In genomic region chr9:120920495-120921178, GRCh38 we compare ENCODE assay signal across 9 cellular contexts. TPM values are rescaled to one million over a fixed set of nuclear protein-coding genes. Genes with fewer than 3 reads are reported as not detected.
A peak's percentile ranks its signal among the peaks of the same experiment; 100 is the strongest.
DNase-seq lines count a peak whose midpoint lies in the region; ATAC-seq, FAIRE-seq and TF ChIP-seq lines count a peak whose summit lies in the region.
"Had no signal": no experiment of that assay in that cellular context is flagged by ENCODE, and none has a peak within 500 bp of the region (broad histone marks: within the 10 kb centered on the region; RNA-seq: fewer than 3 reads in every experiment).

No MANE protein-coding gene starts in this region.

- no peaks in the 10 kb centered on the region for H3K9me3 ChIP-seq in small intestine (ENCODE audit: control insufficient read depth, low read depth)
- H3K9me3 ChIP-seq in BE2C, result no peaks in the 10 kb centered on the region

- H3K36me3 ChIP-seq in small intestine (ENCODE audit: control insufficient read depth in 2 of 2, insufficient read depth in 2 of 2, low read length in 2 of 2) (no peaks in the 10 kb centered on the region), BE2C (no peaks in the 10 kb centered on the region)

- peaks cover 78% of the 10 kb centered on the region for H3K4me1 Mint-ChIP-seq in activated naive CD8-positive, alpha-beta T cell treated with anti-CD3 and anti-CD28 coated beads for 36 hours
- H3K4me1 Mint-ChIP-seq in type B pancreatic cell (ENCODE audit: unreplicated experiment), result peaks cover 28% of the 10 kb centered on the region

- no peak for DNase-seq in activated naive CD8-positive, alpha-beta T cell treated with anti-CD3 and anti-CD28 coated beads for 36 hours
- DNase-seq in small intestine (no peak), NCI-H146 treated with DMSO at 0.1 percent for 48 hours (lab: John Stamatoyannopoulos, UW; ENCODE audit: unreplicated experiment) (no peak), type B pancreatic cell (ENCODE audit: extremely low spot score, unreplicated experiment) (no peak), COR-L47 (lab: John Stamatoyannopoulos, UW) (no peak), BE2C (no peak)
- DNase-seq: NCI-H2171 had no signal

- TF ChIP-seq CTCF in GM12875 (IDR thresholded peaks at IDR 0.05; ENCODE audit: borderline replicate concordance, insufficient read depth, low read depth, low read length), result no peak
- TF ChIP-seq CTCF in type B pancreatic cell (conservative IDR thresholded peaks at IDR 0.05), result no peak
- TF ChIP-seq CTCF in BE2C (IDR thresholded peaks at IDR 0.05; ENCODE audit: low read depth, low read length), result no peak

- H3K4me3 ChIP-seq in GM12875 (ENCODE audit: low read depth, low read length) (peak overlapping the region; percentile 22), small intestine (ENCODE audit: low read depth in 1 of 2, low read length in 2 of 2) (no peak overlapping the region), BE2C (ENCODE audit: low read depth, low read length) (no peak overlapping the region)

- H3K27me3 Mint-ChIP-seq in activated naive CD8-positive, alpha-beta T cell treated with anti-CD3 and anti-CD28 coated beads for 36 hours, result no peaks in the 10 kb centered on the region
- H3K27me3 Mint-ChIP-seq in type B pancreatic cell, result no peaks in the 10 kb centered on the region

- 61 to 76% (median 66%) methylated on average over 4 of the region's 4 CpGs for WGBS in small intestine, 3 donors

- peak; percentile 43 for ATAC-seq in HG02759 (IDR thresholded peaks at IDR 0.05; ENCODE audit: unreplicated experiment)

- peaks cover 0 to 4% of the 10 kb centered on the region in 2 donors for H3K4me1 ChIP-seq in small intestine (ENCODE audit: control insufficient read depth in 2 of 2, insufficient read depth in 1 of 2, low read depth in 1 of 2, low read length in 1 of 2)
- peaks cover 30% of the 10 kb centered on the region for H3K4me1 ChIP-seq in BE2C

- no peak for FAIRE-seq in small intestine (lab: Jason Lieb, UNC)

- H3K27me3 ChIP-seq in small intestine (ENCODE audit: control insufficient read depth in 2 of 2, insufficient read depth in 2 of 2, low read length in 2 of 2) (no peaks in the 10 kb centered on the region), BE2C (no peaks in the 10 kb centered on the region)

- peak overlapping the region; percentile 28 to 64 for H3K27ac ChIP-seq in small intestine (ENCODE audit: low read depth in 1 of 2, low read length in 1 of 2)

- peaks cover 95% of the 10 kb centered on the region for H3K36me3 Mint-ChIP-seq in activated naive CD8-positive, alpha-beta T cell treated with anti-CD3 and anti-CD28 coated beads for 36 hours
- H3K36me3 Mint-ChIP-seq in type B pancreatic cell, result no peaks in the 10 kb centered on the region

- H3K27ac Mint-ChIP-seq in activated naive CD8-positive, alpha-beta T cell treated with anti-CD3 and anti-CD28 coated beads for 36 hours, result peak overlapping the region; percentile 93
- H3K27ac Mint-ChIP-seq in type B pancreatic cell, result no peak overlapping the region

- H3K9me3 Mint-ChIP-seq in activated naive CD8-positive, alpha-beta T cell treated with anti-CD3 and anti-CD28 coated beads for 36 hours, result peaks cover 3% of the 10 kb centered on the region
- no peaks in the 10 kb centered on the region for H3K9me3 Mint-ChIP-seq in type B pancreatic cell

- H3K4me3 Mint-ChIP-seq in activated naive CD8-positive, alpha-beta T cell treated with anti-CD3 and anti-CD28 coated beads for 36 hours, result peak overlapping the region; percentile 93
- no peak overlapping the region for H3K4me3 Mint-ChIP-seq in type B pancreatic cell

RNA-seq across cellular contexts. Expression of gene TRAF1, which starts 6.0 kb away (rescaled TPM):
- 100 to 1,000 TPM; 169 to 170 TPM for total RNA-seq in activated naive CD8-positive, alpha-beta T cell treated with anti-CD3 and anti-CD28 coated beads for 36 hours
- 1 to 10 TPM; 1.1 to 2.8 (median 1.1) TPM for polyA plus RNA-seq in small intestine
- 1.9 and 3.1 TPM in 2 replicates for total RNA-seq in type B pancreatic cell (ENCODE audit: low replicate concordance)
- 2.3 TPM for polyA plus RNA-seq in BE2C (2012; ENCODE audit: insufficient read depth, insufficient read length, low read depth)

RNA-seq across cellular contexts. Expression of gene PHF19, which starts 43.6 kb away (rescaled TPM):
- 100 to 1,000 TPM; 216 to 226 TPM for total RNA-seq in activated naive CD8-positive, alpha-beta T cell treated with anti-CD3 and anti-CD28 coated beads for 36 hours
- polyA plus RNA-seq in small intestine, result 10 to 100 TPM in 1 of 3 donors, 1 to 10 TPM in 2; 2.0 to 35.7 (median 6.5) TPM
- total RNA-seq in type B pancreatic cell (ENCODE audit: low replicate concordance), result 31.0 and 39.6 TPM in 2 replicates
- 49.6 TPM for polyA plus RNA-seq in BE2C (2012; ENCODE audit: insufficient read depth, insufficient read length, low read depth)

Comparison
In these comparisons a context has a peak if more than half of its experiments do, and no peak if none do; other contexts are left out.
1. RNA of gene TRAF1, which starts 6.0 kb away (total RNA-seq): 169 to 170 TPM in activated naive CD8-positive, alpha-beta T cell treated with anti-CD3 and anti-CD28 coated beads for 36 hours; 1.9 to 3.1 TPM in type B pancreatic cell; every median in the first group is over 10 times any median in the second.